Comparison of ENCODE assay signal across 8 cellular contexts in the genomic region with DNA sequence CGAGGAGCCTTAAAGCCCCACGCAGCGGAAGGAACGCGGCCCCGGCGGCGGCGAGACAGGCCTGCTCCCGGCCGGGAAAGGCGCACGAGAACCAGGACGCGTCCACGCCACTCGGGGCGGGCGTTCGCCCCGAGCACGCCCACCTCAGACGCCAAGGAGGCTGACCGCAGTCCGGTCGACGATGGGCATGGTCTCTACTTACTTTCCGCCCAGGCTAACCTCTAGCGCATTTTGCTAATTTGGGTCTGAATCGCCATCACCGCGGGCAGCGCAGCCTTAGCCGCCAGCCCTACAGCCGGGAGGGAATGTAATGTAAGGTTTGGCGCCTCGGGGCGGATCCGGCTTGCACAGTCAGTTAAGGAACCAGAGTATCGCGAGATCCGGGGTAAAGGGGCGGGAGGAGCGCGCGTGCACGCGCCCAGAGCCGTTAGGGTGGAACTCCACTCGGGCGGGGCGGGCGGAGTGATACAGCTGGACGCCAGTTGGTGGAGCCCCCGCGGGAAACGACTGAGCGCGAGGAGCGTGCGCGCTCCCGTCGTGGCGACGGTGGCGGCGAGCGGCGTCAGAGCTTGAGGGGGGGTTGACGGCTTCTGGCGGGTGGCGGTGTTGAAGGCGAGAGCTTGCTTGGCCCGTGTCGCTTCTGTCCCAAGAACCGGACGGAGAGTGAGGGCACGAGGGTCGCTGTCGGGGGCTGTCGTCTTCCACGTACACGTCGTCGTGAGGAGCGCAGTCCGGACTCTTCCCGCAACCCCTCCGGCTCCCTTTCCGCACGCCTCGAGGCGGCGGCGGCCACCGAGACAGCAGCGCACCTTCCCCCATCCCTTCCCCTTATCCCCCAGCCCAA. TPM values are rescaled to one million over a fixed set of nuclear protein-coding genes. Genes with fewer than 3 reads are reported as not detected.
DNase-seq lines count a peak whose midpoint lies in the region; ATAC-seq and TF ChIP-seq lines count a peak whose summit lies in the region.

A gene with protein sequence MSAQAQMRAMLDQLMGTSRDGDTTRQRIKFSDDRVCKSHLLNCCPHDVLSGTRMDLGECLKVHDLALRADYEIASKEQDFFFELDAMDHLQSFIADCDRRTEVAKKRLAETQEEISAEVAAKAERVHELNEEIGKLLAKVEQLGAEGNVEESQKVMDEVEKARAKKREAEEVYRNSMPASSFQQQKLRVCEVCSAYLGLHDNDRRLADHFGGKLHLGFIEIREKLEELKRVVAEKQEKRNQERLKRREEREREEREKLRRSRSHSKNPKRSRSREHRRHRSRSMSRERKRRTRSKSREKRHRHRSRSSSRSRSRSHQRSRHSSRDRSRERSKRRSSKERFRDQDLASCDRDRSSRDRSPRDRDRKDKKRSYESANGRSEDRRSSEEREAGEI (plus strand): TSS at position 529 of the 844 bp plus-strand sequence. CDS start 368 bp downstream, outside the sequence.

- peaks cover 0 to 9% (median 0%) of the 10 kb centered on the region in 4 donors for H3K36me3 ChIP-seq in liver (ENCODE audit: control insufficient read depth in 4 of 4, insufficient read depth in 3 of 4, low read depth in 1 of 4, low read length in 3 of 4)

- H3K4me3 Mint-ChIP-seq in CD14-positive monocyte, result peak within 1 kb of the TSS; percentile 97 to 98

- H3K27ac ChIP-seq in liver (ENCODE audit: low read depth in 1 of 2, low read length in 2 of 2), result peak within 1 kb of the TSS; percentile 97 to 100

- TF ChIP-seq CTCF in CD14-positive monocyte (IDR thresholded peaks at IDR 0.05) (no peak), liver (IDR thresholded peaks at IDR 0.05; ENCODE audit: low read depth, low read length, missing input control) (no peak)

- no peaks in the 10 kb centered on the region for H3K9me3 ChIP-seq in liver (ENCODE audit: control insufficient read depth in 4 of 4, low read length in 3 of 4)

- no peaks in the 10 kb centered on the region for H3K27me3 Mint-ChIP-seq in CD14-positive monocyte (ENCODE audit: low read depth in 3 of 3)

- no peaks in the 10 kb centered on the region for H3K27me3 ChIP-seq in liver (ENCODE audit: control insufficient read depth in 4 of 4, insufficient read depth in 4 of 4, low read length in 3 of 4)

- DNase-seq in CD14-positive monocyte (ENCODE audit: low spot score), result peak; percentile 100
- DNase-seq in NCI-H774 (lab: John Stamatoyannopoulos, UW), result peak; percentile 98
- peak; percentile 100 for DNase-seq in activated CD4-positive, alpha-beta T cell treated with anti-CD3 and anti-CD28 coated beads, Interleukin-2, amount 50 U/mL, for 4 hours
- DNase-seq in dermis blood vessel endothelial cell, result peak; percentile 99
- peak; percentile 100 for DNase-seq in stimulated activated CD4-positive, alpha-beta T cell treated with anti-CD3 and anti-CD28 coated beads, Interleukin-4, amount 100 ng/mL, for 24 hours

- peak within 1 kb of the TSS; percentile 94 to 98 (median 97) for H3K4me3 ChIP-seq in liver (ENCODE audit: low read depth in 1 of 3, low read length in 3 of 3)

- ATAC-seq in GM19395 (IDR thresholded peaks at IDR 0.05; ENCODE audit: unreplicated experiment), result peak; percentile 73
- peak; percentile 78 for ATAC-seq in HG03565 (IDR thresholded peaks at IDR 0.05; ENCODE audit: unreplicated experiment)

- WGBS in liver, result under 1% methylated on average over 98 of the region's 98 CpGs

- peak within 1 kb of the TSS; percentile 92 to 95 for H3K9ac ChIP-seq in liver (ENCODE audit: low read depth in 1 of 2, low read length in 2 of 2)

- peaks cover 5 to 7% of the 10 kb centered on the region in 2 donors for H3K36me3 Mint-ChIP-seq in CD14-positive monocyte

- no peaks in the 10 kb centered on the region for H3K9me3 Mint-ChIP-seq in CD14-positive monocyte

- no peak for TF ChIP-seq RAD21 in liver (IDR thresholded peaks at IDR 0.05)

- peaks cover 8 to 32% (median 19%) of the 10 kb centered on the region in 4 donors for H3K4me1 ChIP-seq in liver (ENCODE audit: control insufficient read depth in 4 of 4, insufficient read depth in 4 of 4, low read length in 3 of 4)

- peak within 1 kb of the TSS; percentile 95 to 99 (median 99) for H3K27ac Mint-ChIP-seq in CD14-positive monocyte

- intact Hi-C loops in CD14-positive monocyte (cut with micrococcal nuclease), result loop anchor here (1.0 to 10.0 kb wide), 3 partner anchors 19 to 1115 kb away; a partner anchor contains a TSS

- peaks cover 40% of the 10 kb centered on the region for H3K4me1 Mint-ChIP-seq in CD14-positive monocyte

TF ChIP-seq in liver, 16 proteins besides CTCF, POLR2A, EP300 and RAD21:
- TF ChIP-seq HNF4G (IDR thresholded peaks at IDR 0.05) (no peak), TAF1 (conservative IDR thresholded peaks at IDR 0.05) (peak; percentile 91), JUND (IDR thresholded peaks at IDR 0.05) (peak in 1 of 2 donors; percentile 30), NR2F2 (IDR thresholded peaks at IDR 0.05) (no peak), GABPA (IDR thresholded peaks at IDR 0.05 in 1 of 2, conservative IDR thresholded peaks at IDR 0.05 in 1 of 2) (peak in 1 of 2 donors; percentile 65), EGR1 (IDR thresholded peaks at IDR 0.05; ENCODE audit: low read depth in 2 of 2) (peak; percentile 17 to 32), FOXA2 (IDR thresholded peaks at IDR 0.05) (no peak), HNF4A (conservative IDR thresholded peaks at IDR 0.05) (peak in 1 of 2 donors; percentile 7), RXRA (IDR thresholded peaks at IDR 0.05) (peak in 1 of 2 donors; percentile 11), SP1 (IDR thresholded peaks at IDR 0.05) (peak; percentile 80), FOXA1 (IDR thresholded peaks at IDR 0.05) (no peak), YY1 (IDR thresholded peaks at IDR 0.05) (peak; percentile 82)
- TF ChIP-seq, protein P1, sequence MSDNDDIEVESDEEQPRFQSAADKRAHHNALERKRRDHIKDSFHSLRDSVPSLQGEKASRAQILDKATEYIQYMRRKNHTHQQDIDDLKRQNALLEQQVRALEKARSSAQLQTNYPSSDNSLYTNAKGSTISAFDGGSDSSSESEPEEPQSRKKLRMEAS (IDR thresholded peaks at IDR 0.05), result peak; percentile 74
- TF ChIP-seq, protein P2, sequence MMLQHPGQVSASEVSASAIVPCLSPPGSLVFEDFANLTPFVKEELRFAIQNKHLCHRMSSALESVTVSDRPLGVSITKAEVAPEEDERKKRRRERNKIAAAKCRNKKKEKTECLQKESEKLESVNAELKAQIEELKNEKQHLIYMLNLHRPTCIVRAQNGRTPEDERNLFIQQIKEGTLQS (IDR thresholded peaks at IDR 0.05), result no peak
- TF ChIP-seq, protein P3, sequence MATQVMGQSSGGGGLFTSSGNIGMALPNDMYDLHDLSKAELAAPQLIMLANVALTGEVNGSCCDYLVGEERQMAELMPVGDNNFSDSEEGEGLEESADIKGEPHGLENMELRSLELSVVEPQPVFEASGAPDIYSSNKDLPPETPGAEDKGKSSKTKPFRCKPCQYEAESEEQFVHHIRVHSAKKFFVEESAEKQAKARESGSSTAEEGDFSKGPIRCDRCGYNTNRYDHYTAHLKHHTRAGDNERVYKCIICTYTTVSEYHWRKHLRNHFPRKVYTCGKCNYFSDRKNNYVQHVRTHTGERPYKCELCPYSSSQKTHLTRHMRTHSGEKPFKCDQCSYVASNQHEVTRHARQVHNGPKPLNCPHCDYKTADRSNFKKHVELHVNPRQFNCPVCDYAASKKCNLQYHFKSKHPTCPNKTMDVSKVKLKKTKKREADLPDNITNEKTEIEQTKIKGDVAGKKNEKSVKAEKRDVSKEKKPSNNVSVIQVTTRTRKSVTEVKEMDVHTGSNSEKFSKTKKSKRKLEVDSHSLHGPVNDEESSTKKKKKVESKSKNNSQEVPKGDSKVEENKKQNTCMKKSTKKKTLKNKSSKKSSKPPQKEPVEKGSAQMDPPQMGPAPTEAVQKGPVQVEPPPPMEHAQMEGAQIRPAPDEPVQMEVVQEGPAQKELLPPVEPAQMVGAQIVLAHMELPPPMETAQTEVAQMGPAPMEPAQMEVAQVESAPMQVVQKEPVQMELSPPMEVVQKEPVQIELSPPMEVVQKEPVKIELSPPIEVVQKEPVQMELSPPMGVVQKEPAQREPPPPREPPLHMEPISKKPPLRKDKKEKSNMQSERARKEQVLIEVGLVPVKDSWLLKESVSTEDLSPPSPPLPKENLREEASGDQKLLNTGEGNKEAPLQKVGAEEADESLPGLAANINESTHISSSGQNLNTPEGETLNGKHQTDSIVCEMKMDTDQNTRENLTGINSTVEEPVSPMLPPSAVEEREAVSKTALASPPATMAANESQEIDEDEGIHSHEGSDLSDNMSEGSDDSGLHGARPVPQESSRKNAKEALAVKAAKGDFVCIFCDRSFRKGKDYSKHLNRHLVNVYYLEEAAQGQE (IDR thresholded peaks at IDR 0.05), result peak; percentile 93
- TF ChIP-seq, protein P4, sequence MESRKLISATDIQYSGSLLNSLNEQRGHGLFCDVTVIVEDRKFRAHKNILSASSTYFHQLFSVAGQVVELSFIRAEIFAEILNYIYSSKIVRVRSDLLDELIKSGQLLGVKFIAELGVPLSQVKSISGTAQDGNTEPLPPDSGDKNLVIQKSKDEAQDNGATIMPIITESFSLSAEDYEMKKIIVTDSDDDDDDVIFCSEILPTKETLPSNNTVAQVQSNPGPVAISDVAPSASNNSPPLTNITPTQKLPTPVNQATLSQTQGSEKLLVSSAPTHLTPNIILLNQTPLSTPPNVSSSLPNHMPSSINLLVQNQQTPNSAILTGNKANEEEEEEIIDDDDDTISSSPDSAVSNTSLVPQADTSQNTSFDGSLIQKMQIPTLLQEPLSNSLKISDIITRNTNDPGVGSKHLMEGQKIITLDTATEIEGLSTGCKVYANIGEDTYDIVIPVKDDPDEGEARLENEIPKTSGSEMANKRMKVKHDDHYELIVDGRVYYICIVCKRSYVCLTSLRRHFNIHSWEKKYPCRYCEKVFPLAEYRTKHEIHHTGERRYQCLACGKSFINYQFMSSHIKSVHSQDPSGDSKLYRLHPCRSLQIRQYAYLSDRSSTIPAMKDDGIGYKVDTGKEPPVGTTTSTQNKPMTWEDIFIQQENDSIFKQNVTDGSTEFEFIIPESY (IDR thresholded peaks at IDR 0.05), result peak; percentile 100

RNA-seq across cellular contexts. Expression of the gene that starts here (rescaled TPM):
- 10 to 100 TPM; 24.7 to 26.8 TPM for polyA plus RNA-seq in CD14-positive monocyte
- total RNA-seq in dermis blood vessel endothelial cell, result 38.8 and 53.2 TPM in 2 replicates
- 10 to 100 TPM; 28.2 to 38.9 TPM for total RNA-seq in liver
- 10 to 100 TPM; 16.2 to 17.5 TPM for polyA plus RNA-seq in liver

Comparison
In these comparisons a context has a peak if more than half of its experiments do, and no peak if none do; other contexts are left out.
1. Peak in every context shown above with its lines: DNase-seq, ATAC-seq, H3K4me3 ChIP-seq and H3K27ac ChIP-seq.